ENCODE assay signal across 9 cellular contexts in the genomic region with DNA sequence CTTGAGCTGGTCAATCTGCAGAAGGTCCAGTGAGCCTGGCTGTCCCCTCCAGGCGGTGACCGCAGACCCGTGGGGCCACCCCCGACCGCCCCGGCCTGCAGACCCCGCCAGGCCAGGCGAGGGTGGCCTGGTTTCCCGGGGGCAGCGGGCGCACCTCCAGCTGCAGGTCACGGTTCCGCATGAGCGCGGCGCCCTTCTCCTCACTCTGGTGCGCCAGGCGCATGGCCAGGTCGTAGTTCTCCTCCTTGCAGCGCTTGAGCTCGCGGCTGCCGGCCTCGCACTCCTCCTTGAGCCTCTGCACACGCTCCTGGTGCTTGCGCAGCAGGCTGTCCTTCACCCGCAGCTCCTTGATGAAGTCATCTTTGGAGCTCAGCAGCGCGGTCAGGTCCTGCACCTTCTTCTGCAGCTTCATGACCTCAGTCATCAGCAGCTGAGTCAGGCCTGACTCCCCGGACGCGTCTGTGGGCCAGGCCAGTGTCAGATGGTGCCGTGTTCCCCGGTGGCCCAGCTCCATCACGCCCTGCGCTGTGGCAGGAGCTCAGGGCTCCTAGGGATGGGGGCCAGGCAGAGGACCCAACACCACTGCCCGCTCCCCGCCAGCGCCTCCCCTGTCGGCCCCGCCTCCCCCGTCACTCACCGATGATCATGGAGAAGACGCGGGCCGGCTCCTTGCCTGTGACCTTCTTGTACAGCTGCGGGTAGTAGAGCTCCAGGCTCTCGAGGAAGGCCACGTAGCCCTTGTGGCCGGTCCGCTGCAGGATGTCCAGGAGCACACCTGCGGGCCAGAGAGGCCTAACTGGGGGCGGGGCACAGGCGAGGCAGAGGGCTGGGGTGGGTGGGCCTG.
"Had no signal": no experiment of that assay in that cellular context is flagged by ENCODE, and none has a peak within 500 bp of the region (broad histone marks: within the 10 kb centered on the region; RNA-seq: fewer than 3 reads in every experiment).

No MANE protein-coding gene starts in this region.

- H3K36me3 ChIP-seq: thyroid gland had no signal

- DNase-seq: activated CD4-positive, CD25-positive, alpha-beta regulatory T cell treated with anti-CD3 and anti-CD28 coated beads, Interleukin-2, amount 50 U/mL, for 72 hours; activated naive CD4-positive, alpha-beta T cell treated with anti-CD3 and anti-CD28 coated beads for 36 hours; activated T-cell treated with anti-CD3 and anti-CD28 coated beads, Interleukin-2, amount 50 U/mL, for 1 hour; heart right ventricle; left colon; naive B cell; thyroid gland had no signal

- H3K4me3 ChIP-seq: heart right ventricle, thyroid gland had no signal

- ATAC-seq: esophagus mucosa; heart right ventricle; left colon; stimulated activated effector memory CD8-positive, alpha-beta T cell treated with anti-CD3 and anti-CD28 coated beads, Interleukin-12 subunit alpha, Interleukin-12 subunit beta, amount 100 ng/mL, for 72 hours had no signal

- H3K27me3 ChIP-seq: heart right ventricle, thyroid gland had no signal

- H3K9me3 ChIP-seq: heart right ventricle, thyroid gland had no signal

- H3K27ac ChIP-seq: heart right ventricle, thyroid gland had no signal
